9 cellular contexts compared by ENCODE assay signal in the genomic region with DNA sequence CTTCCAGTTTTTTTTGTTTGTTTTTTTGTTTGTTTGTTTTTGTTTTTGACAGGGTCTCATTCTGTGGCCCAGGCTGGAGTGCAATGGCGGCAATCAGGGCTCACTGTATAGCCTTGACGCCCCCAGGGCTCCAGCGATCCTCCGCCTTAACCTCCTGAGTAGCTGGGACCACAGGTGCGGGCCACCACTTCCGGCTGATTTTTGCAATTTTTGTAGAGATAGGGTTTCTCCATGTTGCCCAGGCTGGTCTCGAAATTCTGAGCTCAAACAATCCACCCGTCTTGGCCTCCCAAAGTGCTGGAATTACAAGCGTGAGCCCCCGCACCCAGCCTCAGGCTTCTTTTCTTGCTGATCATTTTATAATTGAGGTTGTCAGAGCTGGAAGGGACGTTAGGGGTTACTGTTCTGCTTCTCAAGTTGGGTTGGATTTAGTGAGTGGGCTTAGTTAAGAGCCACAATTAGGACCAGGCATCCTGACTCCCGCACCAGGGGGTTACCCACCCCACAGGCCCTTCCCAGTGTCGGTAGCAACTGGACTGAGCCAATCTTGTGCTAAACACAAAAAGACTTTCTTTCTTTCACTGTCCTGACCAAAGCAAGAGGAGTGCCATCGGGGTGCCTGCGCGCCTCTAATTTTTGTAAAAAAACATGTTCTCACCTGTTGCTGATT. TPM values are rescaled to one million over a fixed set of nuclear protein-coding genes. Genes with fewer than 3 reads are reported as not detected.
DNase-seq lines count a peak whose midpoint lies in the region; ATAC-seq lines count a peak whose summit lies in the region.
"Had no signal": no experiment of that assay in that cellular context is flagged by ENCODE, and none has a peak within 500 bp of the region (broad histone marks: within the 10 kb centered on the region; RNA-seq: fewer than 3 reads in every experiment).

No MANE protein-coding gene starts in this region.

- no peaks in the 10 kb centered on the region for H3K9me3 Mint-ChIP-seq in activated naive CD8-positive, alpha-beta T cell treated with anti-CD3 and anti-CD28 coated beads, Interleukin-2, amount 10 ng/mL, durations not matched to agents 7 days and 5 days

- H3K9ac ChIP-seq in mucosa of rectum (ENCODE audit: low read depth in 1 of 2, low read length in 2 of 2), result peak overlapping the region; percentile 53 to 68

- peaks cover 6 to 17% of the 10 kb centered on the region in 2 donors for H3K4me1 ChIP-seq in mucosa of rectum (ENCODE audit: control insufficient read depth in 2 of 2, insufficient read depth in 2 of 2, low read length in 2 of 2)

- peaks cover 18 to 21% of the 10 kb centered on the region in 2 donors for H3K27me3 ChIP-seq in mucosa of rectum (ENCODE audit: control insufficient read depth in 2 of 2, insufficient read depth in 2 of 2, low read length in 2 of 2)

- ATAC-seq in GM18511 (IDR thresholded peaks at IDR 0.05; ENCODE audit: unreplicated experiment) (peak; percentile 37), HG03108 (IDR thresholded peaks at IDR 0.05; ENCODE audit: unreplicated experiment) (peak; percentile 9)
- ATAC-seq in activated naive CD8-positive, alpha-beta T cell treated with anti-CD3 and anti-CD28 coated beads, Interleukin-2, amount 10 ng/mL, durations not matched to agents 7 days and 5 days (ENCODE audit: low read depth), result peak; percentile 48

- peaks cover 89% of the 10 kb centered on the region for H3K27me3 Mint-ChIP-seq in activated naive CD8-positive, alpha-beta T cell treated with anti-CD3 and anti-CD28 coated beads, Interleukin-2, amount 10 ng/mL, durations not matched to agents 7 days and 5 days

- H3K27ac ChIP-seq in mucosa of rectum (ENCODE audit: low read depth in 2 of 2, low read length in 2 of 2), result peak overlapping the region; percentile 75 to 81

- peaks cover 32% of the 10 kb centered on the region for H3K4me1 Mint-ChIP-seq in activated naive CD8-positive, alpha-beta T cell treated with anti-CD3 and anti-CD28 coated beads, Interleukin-2, amount 10 ng/mL, durations not matched to agents 7 days and 5 days

- peaks cover 0 to 2% of the 10 kb centered on the region in 2 donors for H3K9me3 ChIP-seq in mucosa of rectum (ENCODE audit: control insufficient read depth in 2 of 2, low read length in 2 of 2)

- H3K27ac Mint-ChIP-seq in activated naive CD8-positive, alpha-beta T cell treated with anti-CD3 and anti-CD28 coated beads, Interleukin-2, amount 10 ng/mL, durations not matched to agents 7 days and 5 days, result no peak overlapping the region

- peak overlapping the region; percentile 54 to 81 for H3K4me3 ChIP-seq in mucosa of rectum (ENCODE audit: low read length in 2 of 2)

- no peaks in the 10 kb centered on the region for H3K36me3 ChIP-seq in mucosa of rectum (ENCODE audit: control insufficient read depth in 2 of 2, insufficient read depth in 2 of 2, low read length in 2 of 2)

- peaks cover 4% of the 10 kb centered on the region for H3K36me3 Mint-ChIP-seq in activated naive CD8-positive, alpha-beta T cell treated with anti-CD3 and anti-CD28 coated beads, Interleukin-2, amount 10 ng/mL, durations not matched to agents 7 days and 5 days

- POLR2A ChIA-PET in activated naive CD8-positive, alpha-beta T cell treated with anti-CD3 and anti-CD28 coated beads, Interleukin-2, amount 10 ng/mL, durations not matched to agents 7 days and 5 days (lab: Charles Lee), result no interaction called here

- DNase-seq in activated naive CD8-positive, alpha-beta T cell treated with anti-CD3 and anti-CD28 coated beads, Interleukin-2, amount 10 ng/mL, durations not matched to agents 7 days and 5 days, result peak; percentile 58
- DNase-seq in NCI-H2171 treated with DMSO at 0.1 percent for 48 hours (lab: John Stamatoyannopoulos, UW) (no peak), NCI-H345 (lab: John Stamatoyannopoulos, UW) (no peak), DMS153 treated with DMSO at 0.1 percent for 48 hours (lab: John Stamatoyannopoulos, UW; ENCODE audit: unreplicated experiment) (no peak), cardiac septum (ENCODE audit: low spot score) (no peak)

- intact Hi-C loops in cardiac septum (cut with DNase I), result no loop called here

- H3K4me3 Mint-ChIP-seq in activated naive CD8-positive, alpha-beta T cell treated with anti-CD3 and anti-CD28 coated beads, Interleukin-2, amount 10 ng/mL, durations not matched to agents 7 days and 5 days, result peak overlapping the region; percentile 83

RNA-seq across cellular contexts. Expression of a gene that starts 13.1 kb away (rescaled TPM):
- total RNA-seq in activated naive CD8-positive, alpha-beta T cell treated with anti-CD3 and anti-CD28 coated beads, Interleukin-2, amount 10 ng/mL, durations not matched to agents 7 days and 5 days, result 1 to 10 TPM; 9.0 to 9.7 TPM
- total RNA-seq in cardiac septum, result 8.4 TPM

RNA-seq across cellular contexts. Expression of a gene that starts 40.1 kb away (rescaled TPM):
- total RNA-seq in activated naive CD8-positive, alpha-beta T cell treated with anti-CD3 and anti-CD28 coated beads, Interleukin-2, amount 10 ng/mL, durations not matched to agents 7 days and 5 days, result 10 to 100 TPM; 10.5 to 11.3 TPM
- total RNA-seq in cardiac septum, result 2.4 TPM

RNA-seq across cellular contexts. Expression of a gene that starts 47.1 kb away (rescaled TPM):
- total RNA-seq in activated naive CD8-positive, alpha-beta T cell treated with anti-CD3 and anti-CD28 coated beads, Interleukin-2, amount 10 ng/mL, durations not matched to agents 7 days and 5 days, result not detected
- 6.6 TPM for total RNA-seq in cardiac septum
- total RNA-seq: SK-MEL-5 had no signal

RNA-seq across cellular contexts. Expression of a gene that starts 55.0 kb away (rescaled TPM):
- 10 to 100 TPM; 13.1 to 14.5 TPM for total RNA-seq in activated naive CD8-positive, alpha-beta T cell treated with anti-CD3 and anti-CD28 coated beads, Interleukin-2, amount 10 ng/mL, durations not matched to agents 7 days and 5 days
- 13.4 TPM for total RNA-seq in cardiac septum
